ENCODE assay signal across 24 cellular contexts in genomic region chr7:82382276-82382675, GRCh38.
DNase-seq lines count a peak whose midpoint lies in the region; ATAC-seq lines count a peak whose summit lies in the region.
"Had no signal": no experiment of that assay in that cellular context is flagged by ENCODE, and none has a peak within 500 bp of the region (broad histone marks: within the 10 kb centered on the region; RNA-seq: fewer than 3 reads in every experiment).

No MANE protein-coding gene starts in this region.

- ATAC-seq in left lobe of liver (no peak), GM21825 (IDR thresholded peaks at IDR 0.05; ENCODE audit: unreplicated experiment) (no peak)
- ATAC-seq: activated T-cell treated with anti-CD3 and anti-CD28 coated beads, Interleukin-2, amount 50 U/mL, for 4 hours; stimulated activated naive CD8-positive, alpha-beta T cell treated with anti-CD3 and anti-CD28 coated beads, Interleukin-15, amount 100 ng/mL, for 72 hours had no signal

- peak; percentile 40 for DNase-seq in NCI-H748 (lab: John Stamatoyannopoulos, UW; ENCODE audit: unreplicated experiment)
- no peak for DNase-seq in NCI-H748 treated with DMSO at 0.1 percent for 48 hours (lab: John Stamatoyannopoulos, UW)
- DNase-seq in NT2/D1 (ENCODE audit: low read depth, low spot score): peak; percentile 6
- peak; percentile 11 for DNase-seq in iPS-NIHi11 (ENCODE audit: low spot score)
- no peak for DNase-seq in D341Med (ENCODE audit: low spot score)
- no peak for DNase-seq in left lobe of liver (ENCODE audit: low spot score)
- DNase-seq in effector CD8-positive, alpha-beta T cell (lab: John Stamatoyannopoulos, UW): no peak
- DNase-seq: activated CD4-positive, alpha-beta T cell treated with anti-CD3 and anti-CD28 coated beads for 1 hour; activated CD8-positive, alpha-beta memory T cell treated with anti-CD3 and anti-CD28 coated beads for 24 hours; activated naive CD4-positive, alpha-beta T cell treated with anti-CD3 and anti-CD28 coated beads, Interleukin-2, amount 50 U/mL, for 16 hours; activated T-cell treated with anti-CD3 and anti-CD28 coated beads, Interleukin-2, amount 50 U/mL, for 4 hours; aorta; EL; head of caudate nucleus; left ventricle myocardium inferior; midbrain; NCI-H1930; NCI-H524 treated with DMSO at 0.1 percent for 48 hours; stimulated activated CD4-positive, alpha-beta T cell treated with anti-CD3 and anti-CD28 coated beads, Interleukin-4, amount 100 ng/mL, for 1 hour; stimulated activated naive CD8-positive, alpha-beta T cell treated with anti-CD3 and anti-CD28 coated beads, Interleukin-15, amount 100 ng/mL, for 72 hours had no signal

- H3K9ac ChIP-seq in NT2/D1 (ENCODE audit: insufficient read length, low read depth): no peak overlapping the region
- H3K9ac ChIP-seq: BLaER1 had no signal

- H3K9me3 ChIP-seq in NT2/D1 (ENCODE audit: insufficient read depth, low read length): no peaks in the 10 kb centered on the region
- H3K9me3 ChIP-seq: BLaER1, left ventricle myocardium inferior, neutrophil had no signal

- H3K4me1 ChIP-seq in NT2/D1 (ENCODE audit: insufficient read depth, insufficient read length): no peaks in the 10 kb centered on the region
- H3K4me1 ChIP-seq: BLaER1 had no signal

- no peak overlapping the region for H3K4me3 ChIP-seq in NT2/D1 (ENCODE audit: insufficient read length, low read depth)
- H3K4me3 ChIP-seq: BLaER1, left ventricle myocardium inferior, smooth muscle cell had no signal

- H3K27me3 ChIP-seq in NT2/D1 (ENCODE audit: insufficient read depth, insufficient read length): no peaks in the 10 kb centered on the region
- H3K27me3 ChIP-seq: BLaER1, neutrophil had no signal

- no peaks in the 10 kb centered on the region for H3K36me3 ChIP-seq in NT2/D1 (ENCODE audit: insufficient read depth, insufficient read length, low read length)
- H3K36me3 ChIP-seq: BLaER1, left ventricle myocardium inferior, neutrophil had no signal

Comparison
In these comparisons a context has a peak if more than half of its experiments do, and no peak if none do; other contexts are left out.
1. DNase-seq: peak in NCI-H748 (single experiment), NT2/D1 (single experiment) and iPS-NIHi11 (single experiment); none in NCI-H748 treated with DMSO at 0.1 percent for 48 hours (single experiment), D341Med (single experiment), left lobe of liver (single experiment) and effector CD8-positive, alpha-beta T cell (single experiment).